Comparison of ENCODE assay signal across 1 cellular context in genomic region chr11:112610996-112611795, GRCh38.
TF ChIP-seq lines count a peak whose summit lies in the region.

No MANE protein-coding gene starts in this region.

TF ChIP-seq in SK-N-SH, 30 proteins besides CTCF, POLR2A, EP300 and RAD21 (continued from another document):
- TF ChIP-seq REST (IDR thresholded peaks at IDR 0.05; ENCODE audit: low read depth, low read length) (no peak), NRF1 (IDR thresholded peaks at IDR 0.05; ENCODE audit: low read depth, low read length) (no peak), USF2 (IDR thresholded peaks at IDR 0.05; ENCODE audit: borderline replicate concordance, low read depth, low read length) (no peak), MEF2A (IDR thresholded peaks at IDR 0.05; ENCODE audit: borderline replicate concordance, low read depth) (no peak), FOXJ3 (CRISPR knock-in tag; IDR thresholded peaks at IDR 0.05) (no peak), SIN3A (IDR thresholded peaks at IDR 0.05; ENCODE audit: borderline replicate concordance, low read depth, low read length) (no peak), GATA2 (CRISPR knock-in tag; IDR thresholded peaks at IDR 0.05) (no peak), MAX (IDR thresholded peaks at IDR 0.05; ENCODE audit: low read depth) (0 out of 2 replicates have a peak, but pooled peaks have one; percentile 10), YY1 (IDR thresholded peaks at IDR 0.05; ENCODE audit: low read depth) (no peak), FOXM1 (IDR thresholded peaks at IDR 0.05; ENCODE audit: low read depth) (no peak), TCF12 (IDR thresholded peaks at IDR 0.05) (peak; percentile 49), PBX3 (IDR thresholded peaks at IDR 0.05) (peak; percentile 18; the same call in 1 of the 2 replicates), GABPA (IDR thresholded peaks at IDR 0.05; ENCODE audit: low read depth) (no peak), FOSL2 (IDR thresholded peaks at IDR 0.05; ENCODE audit: borderline replicate concordance, low read depth) (peak; percentile 21; the same call in 1 of the 2 replicates), IRF3 (IDR thresholded peaks at IDR 0.05; ENCODE audit: low read depth, low read length) (no peak), JUND (IDR thresholded peaks at IDR 0.05) (peak; percentile 68; the same call in 1 of the 2 replicates), RXRA (IDR thresholded peaks at IDR 0.05; ENCODE audit: borderline replicate concordance, low read depth) (peak; percentile 62; the same call in 1 of the 2 replicates), TEAD4 (IDR thresholded peaks at IDR 0.05; ENCODE audit: borderline replicate concordance, insufficient read depth) (0 out of 2 replicates have a peak, but pooled peaks have one; percentile 9), NFIC (IDR thresholded peaks at IDR 0.05; ENCODE audit: borderline replicate concordance) (peak; percentile 78), POLR2AphosphoS5 (IDR thresholded peaks at IDR 0.05; ENCODE audit: low read depth, low read length) (no peak), EZH2phosphoT487 (IDR thresholded peaks at IDR 0.05; ENCODE audit: borderline replicate concordance, low read depth) (no peak), CHD2 (IDR thresholded peaks at IDR 0.05; ENCODE audit: low read length, partially characterized antibody) (no peak)
